ENCODE assay signal across 8 cellular contexts in genomic region chr7:44998153-44998871, GRCh38. TPM values are rescaled to one million over a fixed set of nuclear protein-coding genes. Genes with fewer than 3 reads are reported as not detected.
DNase-seq lines count a peak whose midpoint lies in the region; ATAC-seq lines count a peak whose summit lies in the region.

No MANE protein-coding gene starts in this region.

- peak overlapping the region; percentile 84 for H3K4me3 Mint-ChIP-seq in activated naive CD8-positive, alpha-beta T cell treated with anti-CD3 and anti-CD28 coated beads, Interleukin-2, amount 10 ng/mL, durations not matched to agents 7 days and 5 days
- H3K4me3 Mint-ChIP-seq in natural killer cell treated with Interleukin-12 subunit alpha and Interleukin-12 subunit beta and Interleukin-15 and Interleukin-18, amount 100 ng/mL, for 72 hours = peak overlapping the region; percentile 92

- H3K27ac ChIP-seq in HUES6 (ENCODE audit: low read depth, low read length) = no peak overlapping the region

- peaks cover 8% of the 10 kb centered on the region; the same call in 1 of the 2 replicates for H3K4me1 ChIP-seq in HUES6 (ENCODE audit: control insufficient read depth, insufficient read depth, low read length)

- H3K9ac ChIP-seq in HUES6 (ENCODE audit: low read length) = no peak overlapping the region

- H3K4me1 Mint-ChIP-seq in activated naive CD8-positive, alpha-beta T cell treated with anti-CD3 and anti-CD28 coated beads, Interleukin-2, amount 10 ng/mL, durations not matched to agents 7 days and 5 days = peaks cover 40% of the 10 kb centered on the region
- H3K4me1 Mint-ChIP-seq in natural killer cell treated with Interleukin-12 subunit alpha and Interleukin-12 subunit beta and Interleukin-15 and Interleukin-18, amount 100 ng/mL, for 72 hours (ENCODE audit: low read depth in 2 of 2) = peaks cover 35 to 39% of the 10 kb centered on the region in 2 donors

- peak overlapping the region; percentile 92 for H3K27ac Mint-ChIP-seq in activated naive CD8-positive, alpha-beta T cell treated with anti-CD3 and anti-CD28 coated beads, Interleukin-2, amount 10 ng/mL, durations not matched to agents 7 days and 5 days
- H3K27ac Mint-ChIP-seq in natural killer cell treated with Interleukin-12 subunit alpha and Interleukin-12 subunit beta and Interleukin-15 and Interleukin-18, amount 100 ng/mL, for 72 hours = peak overlapping the region; percentile 65 to 66

- 0 out of 2 replicates have a peak, but pooled peaks cover 1% of the 10 kb centered on the region for H3K36me3 ChIP-seq in HUES6 (ENCODE audit: control insufficient read depth, insufficient read depth, low read length)

- no peaks in the 10 kb centered on the region for H3K9me3 ChIP-seq in HUES6 (ENCODE audit: control insufficient read depth, insufficient read depth, low read depth, low read length)

- DNase-seq in CD1c-positive myeloid dendritic cell (ENCODE audit: extremely low spot score) (peak; percentile 12), globus pallidus (ENCODE audit: low spot score) (no peak), NCI-H146 treated with DMSO at 0.1 percent for 48 hours (lab: John Stamatoyannopoulos, UW; ENCODE audit: unreplicated experiment) (no peak)
- DNase-seq in activated naive CD8-positive, alpha-beta T cell treated with anti-CD3 and anti-CD28 coated beads, Interleukin-2, amount 10 ng/mL, durations not matched to agents 7 days and 5 days = no peak
- no peak for DNase-seq in natural killer cell treated with Interleukin-12 subunit alpha and Interleukin-12 subunit beta and Interleukin-15 and Interleukin-18, amount 100 ng/mL, for 72 hours (ENCODE audit: low spot score)

- H3K4me3 ChIP-seq in HUES6 (ENCODE audit: low read depth, low read length) = peak overlapping the region; percentile 33; the same call in 1 of the 2 replicates

- H3K9me3 Mint-ChIP-seq in activated naive CD8-positive, alpha-beta T cell treated with anti-CD3 and anti-CD28 coated beads, Interleukin-2, amount 10 ng/mL, durations not matched to agents 7 days and 5 days = no peaks in the 10 kb centered on the region
- no peaks in the 10 kb centered on the region for H3K9me3 Mint-ChIP-seq in natural killer cell treated with Interleukin-12 subunit alpha and Interleukin-12 subunit beta and Interleukin-15 and Interleukin-18, amount 100 ng/mL, for 72 hours

- H3K27me3 Mint-ChIP-seq in activated naive CD8-positive, alpha-beta T cell treated with anti-CD3 and anti-CD28 coated beads, Interleukin-2, amount 10 ng/mL, durations not matched to agents 7 days and 5 days = no peaks in the 10 kb centered on the region
- H3K27me3 Mint-ChIP-seq in natural killer cell treated with Interleukin-12 subunit alpha and Interleukin-12 subunit beta and Interleukin-15 and Interleukin-18, amount 100 ng/mL, for 72 hours = no peaks in the 10 kb centered on the region

- H3K36me3 Mint-ChIP-seq in activated naive CD8-positive, alpha-beta T cell treated with anti-CD3 and anti-CD28 coated beads, Interleukin-2, amount 10 ng/mL, durations not matched to agents 7 days and 5 days = peaks cover 6% of the 10 kb centered on the region
- H3K36me3 Mint-ChIP-seq in natural killer cell treated with Interleukin-12 subunit alpha and Interleukin-12 subunit beta and Interleukin-15 and Interleukin-18, amount 100 ng/mL, for 72 hours = peaks cover 7% of the 10 kb centered on the region

- no peak for ATAC-seq in activated naive CD8-positive, alpha-beta T cell treated with anti-CD3 and anti-CD28 coated beads, Interleukin-2, amount 10 ng/mL, durations not matched to agents 7 days and 5 days (ENCODE audit: low read depth)
- ATAC-seq in natural killer cell treated with Interleukin-12 subunit alpha and Interleukin-12 subunit beta and Interleukin-15 and Interleukin-18, amount 100 ng/mL, for 72 hours = no peak
- ATAC-seq in HG02981 (IDR thresholded peaks at IDR 0.05; ENCODE audit: unreplicated experiment) (no peak), GM18873 (IDR thresholded peaks at IDR 0.05; ENCODE audit: low FRiP score, unreplicated experiment) (no peak)

- POLR2A ChIA-PET in activated naive CD8-positive, alpha-beta T cell treated with anti-CD3 and anti-CD28 coated beads, Interleukin-2, amount 10 ng/mL, durations not matched to agents 7 days and 5 days (lab: Charles Lee) = interaction anchor here (0.6 to 7.8 kb wide), 10 partner anchors 9 to 150 kb away, joined by 3 to 202 read pairs (median 5); partner anchors contain the start of genes H2AZ2 and MYO1G

- no peaks in the 10 kb centered on the region for H3K27me3 ChIP-seq in HUES6 (ENCODE audit: control insufficient read depth, insufficient read depth, low read length)

RNA-seq across cellular contexts. Expression of gene CCM2, which starts 1.7 kb away (rescaled TPM):
- 100 to 1,000 TPM; 126 to 132 TPM for total RNA-seq in activated naive CD8-positive, alpha-beta T cell treated with anti-CD3 and anti-CD28 coated beads, Interleukin-2, amount 10 ng/mL, durations not matched to agents 7 days and 5 days
- total RNA-seq in natural killer cell treated with Interleukin-12 subunit alpha and Interleukin-12 subunit beta and Interleukin-15 and Interleukin-18, amount 100 ng/mL, for 72 hours = 10 to 100 TPM; 59.2 to 68.4 TPM

RNA-seq across cellular contexts. Expression of gene MYO1G, which starts 19.5 kb away (rescaled TPM):
- 100 to 1,000 TPM; 382 to 403 TPM for total RNA-seq in activated naive CD8-positive, alpha-beta T cell treated with anti-CD3 and anti-CD28 coated beads, Interleukin-2, amount 10 ng/mL, durations not matched to agents 7 days and 5 days
- 100 to 1,000 TPM; 465 to 518 TPM for total RNA-seq in natural killer cell treated with Interleukin-12 subunit alpha and Interleukin-12 subunit beta and Interleukin-15 and Interleukin-18, amount 100 ng/mL, for 72 hours
